Comparison of ENCODE assay signal across 7 cellular contexts in the genomic region with DNA sequence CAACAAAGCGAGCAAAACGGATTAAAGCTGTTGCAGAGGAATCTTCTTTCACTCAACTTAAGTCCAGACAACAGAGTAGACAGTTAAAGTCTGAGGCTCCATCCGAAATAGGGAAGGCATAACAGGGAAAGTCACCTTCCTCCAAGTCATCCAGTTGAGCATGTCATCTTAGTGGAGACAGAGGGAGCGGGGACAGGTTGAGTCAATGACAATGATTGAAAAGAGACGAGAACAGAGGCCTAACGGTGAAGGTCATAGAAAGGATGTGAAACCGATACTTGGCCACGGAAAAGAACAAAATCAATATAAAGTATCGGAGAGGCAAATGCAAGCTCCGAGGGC. TPM values are rescaled to one million over a fixed set of nuclear protein-coding genes. Genes with fewer than 3 reads are reported as not detected.
DNase-seq lines count a peak whose midpoint lies in the region; FAIRE-seq and TF ChIP-seq lines count a peak whose summit lies in the region.

No MANE protein-coding gene starts in this region.

- H3K27me3 ChIP-seq in KMS-11 (ENCODE audit: insufficient read depth, low read depth) (no peaks in the 10 kb centered on the region), astrocyte (ENCODE audit: insufficient read depth, low read length) (no peaks in the 10 kb centered on the region)

- H3K27ac ChIP-seq in KMS-11 (peak overlapping the region; percentile 55), astrocyte (ENCODE audit: low read depth, low read length) (peak overlapping the region; percentile 77), substantia nigra (ENCODE audit: low read depth, low read length, poor library complexity, severe bottlenecking) (peak overlapping the region; percentile 86)

- no peak for TF ChIP-seq CTCF in KMS-11 (conservative IDR thresholded peaks at IDR 0.05; ENCODE audit: low read depth, low read length)
- no peak for TF ChIP-seq CTCF in astrocyte (IDR thresholded peaks at IDR 0.05; ENCODE audit: insufficient read depth, low read depth, low read length)

- no peaks in the 10 kb centered on the region for H3K27me3 Mint-ChIP-seq in astrocyte (ENCODE audit: low read depth, unreplicated experiment)

- H3K9ac ChIP-seq in KMS-11 (peak overlapping the region; percentile 42; the same call in 1 of the 2 replicates), astrocyte (ENCODE audit: low read length) (peak overlapping the region; percentile 92)

- H3K4me3 ChIP-seq in KMS-11 (IDR thresholded peaks at IDR 0.05; ENCODE audit: insufficient read depth, low read depth, low read length) (no peak overlapping the region), astrocyte (ENCODE audit: insufficient read depth, low read depth, low read length) (peak overlapping the region; percentile 91)

- no peak for TF ChIP-seq POLR2A in GM12891 (IDR thresholded peaks at IDR 0.05; ENCODE audit: low read depth, low read length)

- peaks cover 50% of the 10 kb centered on the region for H3K4me1 ChIP-seq in KMS-11 (ENCODE audit: low read depth, poor library complexity, severe bottlenecking)
- H3K4me1 ChIP-seq in astrocyte (ENCODE audit: insufficient read depth, low read length) = peaks cover 35% of the 10 kb centered on the region

- peaks cover 28% of the 10 kb centered on the region for H3K4me1 Mint-ChIP-seq in astrocyte (ENCODE audit: low read depth, unreplicated experiment)

- no peaks in the 10 kb centered on the region for H3K9me3 ChIP-seq in astrocyte (ENCODE audit: insufficient read depth, low read depth, low read length)

- peak overlapping the region; percentile 93 for H3K27ac Mint-ChIP-seq in astrocyte (ENCODE audit: unreplicated experiment)

- H4K20me1 ChIP-seq in KMS-11 (ENCODE audit: insufficient read depth) (peaks cover 11% of the 10 kb centered on the region; the same call in 1 of the 2 replicates), astrocyte (ENCODE audit: insufficient read depth, low read length) (peaks cover 48% of the 10 kb centered on the region)

- H2AFZ ChIP-seq in KMS-11 (ENCODE audit: low read depth) (peak overlapping the region; percentile 60), astrocyte (ENCODE audit: low read depth, low read length) (peak overlapping the region; percentile 64)

- DNase-seq in GM12891 (ENCODE audit: insufficient read length, low spot score) (no peak), astrocyte (ENCODE audit: low read depth) (no peak), kidney tubule cell (ENCODE audit: low spot score) (peak; percentile 52), substantia nigra (lab: John Stamatoyannopoulos, UW) (no peak), RPMI8226 (no peak), UCSD-AML1 (lab: John Stamatoyannopoulos, UW; ENCODE audit: unreplicated experiment) (no peak)

- peaks cover 26% of the 10 kb centered on the region for H3K36me3 Mint-ChIP-seq in astrocyte (ENCODE audit: low read depth, unreplicated experiment)

- H3K79me2 ChIP-seq in KMS-11 (ENCODE audit: insufficient read depth, low read depth) (peaks cover 45% of the 10 kb centered on the region), astrocyte (ENCODE audit: insufficient read depth, low read length) (peaks cover 57% of the 10 kb centered on the region)

- H3K36me3 ChIP-seq in KMS-11 (ENCODE audit: insufficient read depth) (peaks cover 42% of the 10 kb centered on the region; the same call in 1 of the 2 replicates), astrocyte (ENCODE audit: insufficient read depth, low read length) (peaks cover 53% of the 10 kb centered on the region)

- no peaks in the 10 kb centered on the region for H3K9me3 Mint-ChIP-seq in astrocyte (ENCODE audit: unreplicated experiment)

- H3K4me2 ChIP-seq in KMS-11 (peak overlapping the region; percentile 72), astrocyte (ENCODE audit: low read length) (peak overlapping the region; percentile 94)

- peak overlapping the region; percentile 100 for H3K4me3 Mint-ChIP-seq in astrocyte (ENCODE audit: unreplicated experiment)

- no peak for FAIRE-seq in GM12891 (lab: Jason Lieb, UNC)
- no peak for FAIRE-seq in astrocyte (lab: Jason Lieb, UNC)

TF ChIP-seq in GM12891, 5 proteins besides CTCF, POLR2A, EP300 and RAD21:
- TF ChIP-seq TAF1 (IDR thresholded peaks at IDR 0.05; ENCODE audit: low read depth, low read length) (no peak), SPI1 (IDR thresholded peaks at IDR 0.05; ENCODE audit: low read depth, low read length) (peak; percentile 84), PAX5 (IDR thresholded peaks at IDR 0.05; ENCODE audit: insufficient read depth, low read length, severe bottlenecking) (no peak)

RNA-seq across cellular contexts. Expression of a gene that starts 0.4 kb away (rescaled TPM):
- polyA plus RNA-seq in GM12891 (2012; ENCODE audit: low read depth, missing spikeins) = 24.4 TPM
- total RNA-seq in astrocyte = 40.0 and 40.3 TPM in 2 replicates

RNA-seq across cellular contexts. Expression of a gene that starts 5.7 kb away (rescaled TPM):
- 4,935 TPM for polyA plus RNA-seq in GM12891 (2012; ENCODE audit: low read depth, missing spikeins)
- 1,498 and 1,636 TPM in 2 replicates for total RNA-seq in astrocyte

RNA-seq across cellular contexts. Expression of a gene that starts 26.1 kb away (rescaled TPM):
- 24.0 TPM for polyA plus RNA-seq in GM12891 (2012; ENCODE audit: low read depth, missing spikeins)
- total RNA-seq in astrocyte = 55.2 and 57.7 TPM in 2 replicates
